ENCODE assay signal across 17 cellular contexts in genomic region chr2:60476206-60476946, GRCh38.
A peak's percentile ranks its signal among the peaks of the same experiment; 100 is the strongest.
DNase-seq lines count a peak whose midpoint lies in the region; ATAC-seq, FAIRE-seq and TF ChIP-seq lines count a peak whose summit lies in the region.
"Had no signal": no experiment of that assay in that cellular context is flagged by ENCODE, and none has a peak within 500 bp of the region (broad histone marks: within the 10 kb centered on the region; RNA-seq: fewer than 3 reads in every experiment).

No MANE protein-coding gene starts in this region.

- H3K27ac ChIP-seq in HEK293 (ENCODE audit: extremely low read depth, low read depth, low read length) (no peak overlapping the region), PC-3 (ENCODE audit: low read length) (no peak overlapping the region)
- H3K27ac ChIP-seq: BLaER1, cardiac muscle cell, neutrophil, uterus had no signal

- H4K20me1 ChIP-seq in PC-3 (ENCODE audit: low read length), result no peaks in the 10 kb centered on the region

- H3F3A ChIP-seq in PC-3 (ENCODE audit: low read length, unreplicated experiment), result no peaks in the 10 kb centered on the region

- no peaks in the 10 kb centered on the region for H3K27me3 Mint-ChIP-seq in dendritic cell treated with granulocyte-macrophage colony-stimulating factor and Interleukin-4, amounts not matched to agents 40 ng/mL and 50 ng/mL, for 4 days
- H3K27me3 Mint-ChIP-seq in nephron progenitor cell (ENCODE audit: low read depth, poor library complexity), result peaks cover 27% of the 10 kb centered on the region

- no peak for FAIRE-seq in HTR-8/SVneo (lab: Jason Lieb, UNC)

- no peak overlapping the region for H3K4me3 ChIP-seq in HEK293 (ENCODE audit: low read depth, low read length)
- H3K4me3 ChIP-seq in PC-3 (ENCODE audit: low read length), result no peak overlapping the region
- H3K4me3 ChIP-seq: BLaER1, cardiac muscle cell, HAP-1, uterus had no signal

- no TSS peak for BruUV-seq in PC-3 (replicated peaks; lab: Mats Ljungman, UMichigan)

- no peaks in the 10 kb centered on the region for H3K27me3 ChIP-seq in PC-3 (ENCODE audit: low read length)
- H3K27me3 ChIP-seq: BLaER1, cardiac muscle cell, neutrophil, uterus had no signal

- peaks cover 3 to 6% of the 10 kb centered on the region in 2 experiments; a peak in 2 of 3 replicates for H3K36me3 ChIP-seq in HEK293 (ENCODE audit: control insufficient read depth in 2 of 2, insufficient read depth in 1 of 2, low read length in 2 of 2)
- no peaks in the 10 kb centered on the region for H3K36me3 ChIP-seq in PC-3 (ENCODE audit: low read depth, low read length)
- H3K36me3 ChIP-seq: cardiac muscle cell, HAP-1, neutrophil, uterus had no signal

- CTCF ChIA-PET in HEK293 (lab: Yijun Ruan, JAX), result no interaction called here
- CTCF ChIA-PET in PC-3 (lab: Charles Lee), result no interaction called here

- intact Hi-C loops in dendritic cell treated with granulocyte-macrophage colony-stimulating factor and Interleukin-4, amounts not matched to agents 40 ng/mL and 50 ng/mL, for 4 days (cut with micrococcal nuclease), result no loop called here
- intact Hi-C loops in PC-3 (cut with micrococcal nuclease), result no loop called here

- POLR2A ChIA-PET in HEK293 (lab: Yijun Ruan, JAX) (no interaction called here), PC-3 (lab: Charles Lee; ENCODE audit: unreplicated experiment) (no interaction called here)

- peaks cover 56% of the 10 kb centered on the region for H3K4me1 Mint-ChIP-seq in dendritic cell treated with granulocyte-macrophage colony-stimulating factor and Interleukin-4, amounts not matched to agents 40 ng/mL and 50 ng/mL, for 4 days (ENCODE audit: low read depth)
- H3K4me1 Mint-ChIP-seq in nephron progenitor cell, result peaks cover 56% of the 10 kb centered on the region
- H3K4me1 Mint-ChIP-seq: activated naive CD4-positive, alpha-beta T cell treated with anti-CD3 and anti-CD28 coated beads, Interleukin-2, amount 50 U/mL, for 24 hours had no signal

- ATAC-seq in PC-3, result no peak

- H3K9ac ChIP-seq in PC-3 (ENCODE audit: low read length), result no peak overlapping the region
- H3K9ac ChIP-seq: BLaER1 had no signal

- H3K4me2 ChIP-seq in PC-3 (ENCODE audit: low read length), result no peak overlapping the region
- H3K4me2 ChIP-seq: BLaER1 had no signal

- H3K36me3 Mint-ChIP-seq in dendritic cell treated with granulocyte-macrophage colony-stimulating factor and Interleukin-4, amounts not matched to agents 40 ng/mL and 50 ng/mL, for 4 days (ENCODE audit: low read depth), result peaks cover 29% of the 10 kb centered on the region
- H3K36me3 Mint-ChIP-seq in nephron progenitor cell (ENCODE audit: low read depth), result no peaks in the 10 kb centered on the region
- H3K36me3 Mint-ChIP-seq: activated naive CD4-positive, alpha-beta T cell treated with anti-CD3 and anti-CD28 coated beads, Interleukin-2, amount 50 U/mL, for 24 hours had no signal

- peak overlapping the region; percentile 30 for H3K27ac Mint-ChIP-seq in dendritic cell treated with granulocyte-macrophage colony-stimulating factor and Interleukin-4, amounts not matched to agents 40 ng/mL and 50 ng/mL, for 4 days
- H3K27ac Mint-ChIP-seq in nephron progenitor cell, result peak overlapping the region; percentile 49
- H3K27ac Mint-ChIP-seq: activated naive CD4-positive, alpha-beta T cell treated with anti-CD3 and anti-CD28 coated beads, Interleukin-2, amount 50 U/mL, for 24 hours had no signal

- H3K79me2 ChIP-seq in PC-3 (ENCODE audit: low read length), result no peaks in the 10 kb centered on the region

- no peak for TF ChIP-seq CTCF in HEK293 (tag by site-specific recombination; IDR thresholded peaks at IDR 0.05)
- TF ChIP-seq CTCF in nephron progenitor cell (IDR thresholded peaks at IDR 0.05), result no peak
- TF ChIP-seq CTCF in PC-3 (conservative IDR thresholded peaks at IDR 0.05; ENCODE audit: low read depth, low read length), result no peak

- H2AFZ ChIP-seq in PC-3 (ENCODE audit: low read length), result no peak overlapping the region

- DNase-seq in NCI-H2029 (lab: John Stamatoyannopoulos, UW) (peak; percentile 38), nephron progenitor cell (no peak), PC-3 (no peak), glomerular visceral epithelial cell (ENCODE audit: extremely low spot score) (no peak), HTR-8/SVneo (ENCODE audit: insufficient read length, low spot score) (no peak)
- DNase-seq: activated CD4-positive, alpha-beta T cell treated with anti-CD3 and anti-CD28 coated beads for 4 hours; effector memory CD4-positive, alpha-beta T cell; NCI-H774; stimulated activated CD4-positive, alpha-beta T cell treated with anti-CD3 and anti-CD28 coated beads, Interleukin-4, amount 100 ng/mL, for 24 hours; uterus had no signal

- no peaks in the 10 kb centered on the region for H3K9me2 ChIP-seq in PC-3 (replicated peaks; ENCODE audit: low read length)

- H3K4me3 Mint-ChIP-seq in dendritic cell treated with granulocyte-macrophage colony-stimulating factor and Interleukin-4, amounts not matched to agents 40 ng/mL and 50 ng/mL, for 4 days, result no peak overlapping the region
- peak overlapping the region; percentile 18 for H3K4me3 Mint-ChIP-seq in nephron progenitor cell
- H3K4me3 Mint-ChIP-seq: activated naive CD4-positive, alpha-beta T cell treated with anti-CD3 and anti-CD28 coated beads, Interleukin-2, amount 50 U/mL, for 24 hours had no signal

- H3K9me3 ChIP-seq in HEK293 (ENCODE audit: control insufficient read depth, insufficient read depth, low read depth, low read length) (no peaks in the 10 kb centered on the region), PC-3 (ENCODE audit: low read length) (no peaks in the 10 kb centered on the region)
- H3K9me3 ChIP-seq: BLaER1, neutrophil, uterus had no signal

- H3K4me1 ChIP-seq in HEK293 (ENCODE audit: control insufficient read depth, insufficient read depth, low read length) (peaks cover 40% of the 10 kb centered on the region), PC-3 (ENCODE audit: insufficient read depth, low read length) (peaks cover 15% of the 10 kb centered on the region)
- H3K4me1 ChIP-seq: uterus had no signal

- H3K9me3 Mint-ChIP-seq in dendritic cell treated with granulocyte-macrophage colony-stimulating factor and Interleukin-4, amounts not matched to agents 40 ng/mL and 50 ng/mL, for 4 days, result no peaks in the 10 kb centered on the region
- no peaks in the 10 kb centered on the region for H3K9me3 Mint-ChIP-seq in nephron progenitor cell
- H3K9me3 Mint-ChIP-seq: activated naive CD4-positive, alpha-beta T cell treated with anti-CD3 and anti-CD28 coated beads, Interleukin-2, amount 50 U/mL, for 24 hours had no signal

TF ChIP-seq in HEK293, 187 proteins besides CTCF, POLR2A, EP300 and RAD21 (continues in another document):
- no peak for TF ChIP-seq ZNF518A (tag by site-specific recombination; conservative IDR thresholded peaks at IDR 0.05; ENCODE audit: low read depth)
- TF ChIP-seq BCL6B (tag by site-specific recombination; IDR thresholded peaks at IDR 0.05), result peak; percentile 40; the same call in 1 of the 2 replicates
- TF ChIP-seq OSR2 (tag by site-specific recombination; IDR thresholded peaks at IDR 0.05), result peak; percentile 34; the same call in 1 of the 2 replicates
- no peak for TF ChIP-seq ZNF776 (tag by site-specific recombination; IDR thresholded peaks at IDR 0.05; ENCODE audit: borderline replicate concordance)
- no peak for TF ChIP-seq ZNF623 (tag by site-specific recombination; IDR thresholded peaks at IDR 0.05)
- no peak for TF ChIP-seq IKZF3 (tag by site-specific recombination; IDR thresholded peaks at IDR 0.05)
- TF ChIP-seq ZFP37 (tag by site-specific recombination; IDR thresholded peaks at IDR 0.05), result no peak
- TF ChIP-seq TCF7L2 (IDR thresholded peaks at IDR 0.05; ENCODE audit: borderline replicate concordance, low read depth, low read length), result 0 out of 2 replicates have a peak, but pooled peaks have one; percentile 46
- TF ChIP-seq ZNF2 (tag by site-specific recombination; IDR thresholded peaks at IDR 0.05), result no peak
